In the genomic region with DNA sequence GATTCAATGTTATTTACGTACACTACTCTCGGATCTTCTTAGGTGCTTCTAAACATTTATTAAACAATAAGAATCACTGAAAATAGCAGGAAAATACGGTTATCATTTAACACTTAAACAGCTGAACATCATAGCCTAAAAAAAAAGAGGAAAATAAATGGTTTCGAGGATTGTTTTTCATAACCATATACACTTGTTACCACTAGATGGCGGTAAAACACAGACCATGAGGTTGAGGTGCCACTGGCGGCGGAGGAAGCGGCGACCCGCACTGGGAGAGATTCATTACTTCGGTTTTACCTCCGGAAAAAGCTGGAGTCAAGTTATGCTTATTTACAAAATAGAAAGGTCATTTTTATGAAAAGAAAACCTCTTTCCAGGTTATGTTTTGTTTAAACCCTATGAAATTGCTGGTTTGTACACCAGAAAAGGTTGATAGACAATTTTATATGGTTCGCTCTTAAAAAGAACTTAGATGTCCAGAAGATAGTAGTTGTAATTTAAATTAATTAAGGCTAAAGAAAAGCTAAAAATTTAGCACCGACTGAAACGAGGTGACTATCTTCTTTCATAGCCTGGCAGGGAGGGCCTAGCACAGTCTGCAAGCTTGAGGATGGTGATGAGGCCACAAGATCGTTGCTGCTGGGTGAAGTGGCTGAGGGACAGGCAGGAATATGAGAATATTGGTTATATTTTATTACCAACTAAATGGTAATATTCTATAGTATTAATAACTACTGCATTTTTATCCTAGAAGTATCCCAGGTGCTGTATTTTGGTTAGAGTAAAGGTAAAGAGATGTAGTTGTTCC, we compare ENCODE assay signal across 8 cellular contexts.
DNase-seq lines count a peak whose midpoint lies in the region; ATAC-seq and TF ChIP-seq lines count a peak whose summit lies in the region.

No MANE protein-coding gene starts in this region.

- DNase-seq in CD8-positive, alpha-beta memory T cell, result peak; percentile 31 to 75 (median 58)
- DNase-seq in Karpas-422, result peak; percentile 86
- peak; percentile 76 to 82 for DNase-seq in SJCRH30
- peak; percentile 25 for DNase-seq in activated gamma-delta T cell treated with anti-CD3 and anti-CD28 coated beads, Interleukin-2, amount 50 U/mL, for 16 hours (ENCODE audit: low read depth)
- DNase-seq in foreskin melanocyte, result peak; percentile 45
- DNase-seq in nucleus accumbens (lab: John Stamatoyannopoulos, UW), result peak in 45 of 56 donors; percentile 1 to 71 (median 19)
- DNase-seq in suprapubic skin (ENCODE audit: low spot score in 2 of 2), result peak; percentile 79 to 84

- no peaks in the 10 kb centered on the region for H3K36me3 ChIP-seq in CD8-positive, alpha-beta memory T cell (ENCODE audit: insufficient read depth, low read length)
- H3K36me3 ChIP-seq in Karpas-422 (ENCODE audit: insufficient read depth, low read length) (no peaks in the 10 kb centered on the region), SJCRH30 (no peaks in the 10 kb centered on the region), suprapubic skin (no peaks in the 10 kb centered on the region)

- H3K27ac Mint-ChIP-seq in CD8-positive, alpha-beta memory T cell, result no peak overlapping the region

- H3K27me3 ChIP-seq in CD8-positive, alpha-beta memory T cell (ENCODE audit: insufficient read depth, low read length, poor library complexity, severe bottlenecking), result no peaks in the 10 kb centered on the region
- H3K27me3 ChIP-seq in Karpas-422 (ENCODE audit: low read length), result no peaks in the 10 kb centered on the region
- H3K27me3 ChIP-seq in SJCRH30, result no peaks in the 10 kb centered on the region
- H3K27me3 ChIP-seq in suprapubic skin, result no peaks in the 10 kb centered on the region

- H3K27me3 Mint-ChIP-seq in CD8-positive, alpha-beta memory T cell, result peaks cover 4 to 22% of the 10 kb centered on the region in 2 donors

- H3K4me1 ChIP-seq in CD8-positive, alpha-beta memory T cell (ENCODE audit: insufficient read depth, low read length), result no peaks in the 10 kb centered on the region
- H3K4me1 ChIP-seq in Karpas-422 (ENCODE audit: low read length), result no peaks in the 10 kb centered on the region
- H3K4me1 ChIP-seq in SJCRH30, result peaks cover 16% of the 10 kb centered on the region
- peaks cover 10% of the 10 kb centered on the region for H3K4me1 ChIP-seq in suprapubic skin

- no peaks in the 10 kb centered on the region for H3K9me3 Mint-ChIP-seq in CD8-positive, alpha-beta memory T cell

- no peaks in the 10 kb centered on the region for H3K9me3 ChIP-seq in CD8-positive, alpha-beta memory T cell (ENCODE audit: low read length)
- H3K9me3 ChIP-seq in Karpas-422 (ENCODE audit: low read length), result no peaks in the 10 kb centered on the region
- H3K9me3 ChIP-seq in SJCRH30 (replicated peaks), result no peaks in the 10 kb centered on the region
- no peaks in the 10 kb centered on the region for H3K9me3 ChIP-seq in suprapubic skin

- H3K4me2 ChIP-seq in Karpas-422 (ENCODE audit: low read depth, low read length, poor library complexity, severe bottlenecking), result no peak overlapping the region

- no peak for TF ChIP-seq POLR2A in suprapubic skin (IDR thresholded peaks at IDR 0.05)

- H4K20me1 ChIP-seq in Karpas-422 (ENCODE audit: insufficient read depth, low read depth, low read length), result no peaks in the 10 kb centered on the region; the same call in 1 of the 2 replicates

- peaks cover 3 to 6% (median 5%) of the 10 kb centered on the region in 3 donors for H3K4me1 Mint-ChIP-seq in CD8-positive, alpha-beta memory T cell

- peak; percentile 55 to 79 for TF ChIP-seq CTCF in suprapubic skin (IDR thresholded peaks at IDR 0.05)

- H3K4me3 ChIP-seq in CD8-positive, alpha-beta memory T cell (ENCODE audit: low read length), result no peak overlapping the region
- H3K4me3 ChIP-seq in Karpas-422 (ENCODE audit: low read length) (no peak overlapping the region), SJCRH30 (peak overlapping the region; percentile 25; the same call in 1 of the 2 replicates), suprapubic skin (peak overlapping the region; percentile 26)

- H3K36me3 Mint-ChIP-seq in CD8-positive, alpha-beta memory T cell, result no peaks in the 10 kb centered on the region

- TF ChIP-seq EP300 in suprapubic skin (IDR thresholded peaks at IDR 0.05), result no peak

- no peaks in the 10 kb centered on the region for H3K9me2 ChIP-seq in Karpas-422 (replicated peaks; ENCODE audit: insufficient read depth, low read length)

- H3K27ac ChIP-seq in CD8-positive, alpha-beta memory T cell (ENCODE audit: low read depth, low read length), result no peak overlapping the region
- no peak overlapping the region for H3K27ac ChIP-seq in Karpas-422 (ENCODE audit: low read length)
- no peak overlapping the region for H3K27ac ChIP-seq in SJCRH30
- no peak overlapping the region for H3K27ac ChIP-seq in suprapubic skin

- POLR2A ChIA-PET in CD8-positive, alpha-beta memory T cell (lab: Charles Lee), result interaction anchor here (0.8 kb wide), 1 partner anchor 149 kb away, joined by 3 read pairs; no protein-coding TSS in a partner anchor

- ATAC-seq in GM21390 (IDR thresholded peaks at IDR 0.05; ENCODE audit: unreplicated experiment), result peak; percentile 72

- no peaks in the 10 kb centered on the region for H3K79me2 ChIP-seq in Karpas-422 (ENCODE audit: low read length)

- peak overlapping the region in 1 of 7 donors; percentile 9 for H3K4me3 Mint-ChIP-seq in CD8-positive, alpha-beta memory T cell

- CTCF ChIA-PET in CD8-positive, alpha-beta memory T cell (lab: Charles Lee), result interaction anchor here (0.6 to 4.6 kb wide), 32 partner anchors 8 to 1480 kb away, joined by 3 to 27 read pairs (median 4); no protein-coding TSS in a partner anchor

- 17% methylated on average over 16 of the region's 16 CpGs for WGBS in suprapubic skin

- H3K9ac ChIP-seq in Karpas-422 (ENCODE audit: low read length), result no peak overlapping the region

- H2AFZ ChIP-seq in Karpas-422 (ENCODE audit: low read length), result no peak overlapping the region

Comparison
In these comparisons a context has a peak if more than half of its experiments do, and no peak if none do; other contexts are left out.
1. DNase-seq: peak in every context shown above with its lines; median percentile 86 in Karpas-422; 82 in suprapubic skin; 79 in SJCRH30; 58 in CD8-positive, alpha-beta memory T cell; 45 in foreskin melanocyte; 25 in activated gamma-delta T cell treated with anti-CD3 and anti-CD28 coated beads, Interleukin-2, amount 50 U/mL, for 16 hours; 19 in nucleus accumbens.
2. H3K4me3 ChIP-seq: peak in SJCRH30 (single experiment) and suprapubic skin (single experiment); none in CD8-positive, alpha-beta memory T cell (single experiment) and Karpas-422 (single experiment).